Comparison of ENCODE assay signal across 1 cellular context in the genomic region with DNA sequence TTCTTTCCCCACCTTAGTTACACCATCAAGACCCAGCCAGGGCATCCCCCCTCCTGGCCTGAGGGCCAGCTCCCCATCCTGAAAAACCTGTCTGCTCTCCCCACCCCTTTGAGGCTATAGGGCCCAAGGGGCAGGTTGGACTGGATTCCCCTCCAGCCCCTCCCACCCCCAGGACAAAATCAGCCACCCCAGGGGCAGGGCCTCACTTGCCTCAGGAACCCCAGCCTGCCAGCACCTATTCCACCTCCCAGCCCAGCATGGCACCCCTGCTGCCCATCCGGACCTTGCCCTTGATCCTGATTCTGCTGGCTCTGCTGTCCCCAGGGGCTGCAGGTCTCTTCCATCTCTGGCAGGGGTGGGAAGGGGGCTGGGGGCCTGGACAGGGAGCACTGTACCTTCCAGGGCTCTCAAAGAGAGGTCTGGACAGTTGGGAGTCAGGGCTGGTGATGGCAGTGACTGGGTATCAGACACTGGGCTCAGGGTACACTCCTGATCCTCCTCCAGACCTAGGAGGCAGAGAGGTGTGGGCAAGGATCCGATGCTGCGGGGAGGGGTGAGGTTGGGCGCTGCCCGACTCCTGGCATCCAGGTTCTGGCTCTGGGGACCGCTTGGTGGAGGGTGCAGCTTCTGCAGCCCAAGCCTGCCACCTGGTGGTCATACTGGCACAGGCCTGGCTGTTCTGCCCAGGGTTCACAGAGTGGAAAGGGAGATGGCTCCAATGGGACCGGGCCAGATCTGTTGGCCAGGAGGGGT.
A peak's percentile ranks its signal among the peaks of the same experiment; 100 is the strongest.
TF ChIP-seq lines count a peak whose summit lies in the region.

TSS of gene UPK2 (plus strand) at position 205 of the 753 bp plus-strand sequence. CDS start at position 258, 53 bp downstream.

TF ChIP-seq in HepG2, 621 proteins besides CTCF, POLR2A, EP300 and RAD21 (continued from another document):
- TF ChIP-seq, protein P1, sequence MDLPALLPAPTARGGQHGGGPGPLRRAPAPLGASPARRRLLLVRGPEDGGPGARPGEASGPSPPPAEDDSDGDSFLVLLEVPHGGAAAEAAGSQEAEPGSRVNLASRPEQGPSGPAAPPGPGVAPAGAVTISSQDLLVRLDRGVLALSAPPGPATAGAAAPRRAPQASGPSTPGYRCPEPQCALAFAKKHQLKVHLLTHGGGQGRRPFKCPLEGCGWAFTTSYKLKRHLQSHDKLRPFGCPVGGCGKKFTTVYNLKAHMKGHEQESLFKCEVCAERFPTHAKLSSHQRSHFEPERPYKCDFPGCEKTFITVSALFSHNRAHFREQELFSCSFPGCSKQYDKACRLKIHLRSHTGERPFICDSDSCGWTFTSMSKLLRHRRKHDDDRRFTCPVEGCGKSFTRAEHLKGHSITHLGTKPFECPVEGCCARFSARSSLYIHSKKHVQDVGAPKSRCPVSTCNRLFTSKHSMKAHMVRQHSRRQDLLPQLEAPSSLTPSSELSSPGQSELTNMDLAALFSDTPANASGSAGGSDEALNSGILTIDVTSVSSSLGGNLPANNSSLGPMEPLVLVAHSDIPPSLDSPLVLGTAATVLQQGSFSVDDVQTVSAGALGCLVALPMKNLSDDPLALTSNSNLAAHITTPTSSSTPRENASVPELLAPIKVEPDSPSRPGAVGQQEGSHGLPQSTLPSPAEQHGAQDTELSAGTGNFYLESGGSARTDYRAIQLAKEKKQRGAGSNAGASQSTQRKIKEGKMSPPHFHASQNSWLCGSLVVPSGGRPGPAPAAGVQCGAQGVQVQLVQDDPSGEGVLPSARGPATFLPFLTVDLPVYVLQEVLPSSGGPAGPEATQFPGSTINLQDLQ (CRISPR knock-in tag; IDR thresholded peaks at IDR 0.05): no peak
- 0 out of 2 replicates have a peak, but pooled peaks have one; percentile 23 for TF ChIP-seq FOXO1 (CRISPR knock-in tag; IDR thresholded peaks at IDR 0.05)
- peak; percentile 34 for TF ChIP-seq FOSL2 (CRISPR knock-in tag; IDR thresholded peaks at IDR 0.05)
- TF ChIP-seq ATF7 (IDR thresholded peaks at IDR 0.05): no peak
- TF ChIP-seq ATF7 (CRISPR knock-in tag; IDR thresholded peaks at IDR 0.05): no peak
- TF ChIP-seq BHLHE40 (IDR thresholded peaks at IDR 0.05; ENCODE audit: low read length): 0 out of 2 replicates have a peak, but pooled peaks have one; percentile 31
- TF ChIP-seq, protein P2, sequence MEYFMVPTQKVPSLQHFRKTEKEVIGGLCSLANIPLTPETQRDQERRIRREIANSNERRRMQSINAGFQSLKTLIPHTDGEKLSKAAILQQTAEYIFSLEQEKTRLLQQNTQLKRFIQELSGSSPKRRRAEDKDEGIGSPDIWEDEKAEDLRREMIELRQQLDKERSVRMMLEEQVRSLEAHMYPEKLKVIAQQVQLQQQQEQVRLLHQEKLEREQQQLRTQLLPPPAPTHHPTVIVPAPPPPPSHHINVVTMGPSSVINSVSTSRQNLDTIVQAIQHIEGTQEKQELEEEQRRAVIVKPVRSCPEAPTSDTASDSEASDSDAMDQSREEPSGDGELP (IDR thresholded peaks at IDR 0.05; ENCODE audit: borderline replicate concordance, low read depth): no peak
- peak; percentile 61; the same call in 1 of the 2 replicates for TF ChIP-seq ZNF580 (CRISPR knock-in tag; IDR thresholded peaks at IDR 0.05; ENCODE audit: borderline replicate concordance, low read depth)
- TF ChIP-seq ZNF558 (CRISPR knock-in tag; IDR thresholded peaks at IDR 0.05; ENCODE audit: borderline replicate concordance): no peak
- TF ChIP-seq, protein P3, sequence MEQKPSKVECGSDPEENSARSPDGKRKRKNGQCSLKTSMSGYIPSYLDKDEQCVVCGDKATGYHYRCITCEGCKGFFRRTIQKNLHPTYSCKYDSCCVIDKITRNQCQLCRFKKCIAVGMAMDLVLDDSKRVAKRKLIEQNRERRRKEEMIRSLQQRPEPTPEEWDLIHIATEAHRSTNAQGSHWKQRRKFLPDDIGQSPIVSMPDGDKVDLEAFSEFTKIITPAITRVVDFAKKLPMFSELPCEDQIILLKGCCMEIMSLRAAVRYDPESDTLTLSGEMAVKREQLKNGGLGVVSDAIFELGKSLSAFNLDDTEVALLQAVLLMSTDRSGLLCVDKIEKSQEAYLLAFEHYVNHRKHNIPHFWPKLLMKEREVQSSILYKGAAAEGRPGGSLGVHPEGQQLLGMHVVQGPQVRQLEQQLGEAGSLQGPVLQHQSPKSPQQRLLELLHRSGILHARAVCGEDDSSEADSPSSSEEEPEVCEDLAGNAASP (CRISPR knock-in tag; IDR thresholded peaks at IDR 0.05; ENCODE audit: borderline replicate concordance): 0 out of 2 replicates have a peak, but pooled peaks have one; percentile 41
- no peak for TF ChIP-seq MTF2 (CRISPR knock-in tag; IDR thresholded peaks at IDR 0.05; ENCODE audit: borderline replicate concordance)
- TF ChIP-seq ZSCAN25 (CRISPR knock-in tag; IDR thresholded peaks at IDR 0.05): peak; percentile 74; the same call in 1 of the 2 replicates
- no peak for TF ChIP-seq ZFYVE20 (CRISPR knock-in tag; IDR thresholded peaks at IDR 0.05; ENCODE audit: borderline replicate concordance, low read depth)
- TF ChIP-seq, protein P4, sequence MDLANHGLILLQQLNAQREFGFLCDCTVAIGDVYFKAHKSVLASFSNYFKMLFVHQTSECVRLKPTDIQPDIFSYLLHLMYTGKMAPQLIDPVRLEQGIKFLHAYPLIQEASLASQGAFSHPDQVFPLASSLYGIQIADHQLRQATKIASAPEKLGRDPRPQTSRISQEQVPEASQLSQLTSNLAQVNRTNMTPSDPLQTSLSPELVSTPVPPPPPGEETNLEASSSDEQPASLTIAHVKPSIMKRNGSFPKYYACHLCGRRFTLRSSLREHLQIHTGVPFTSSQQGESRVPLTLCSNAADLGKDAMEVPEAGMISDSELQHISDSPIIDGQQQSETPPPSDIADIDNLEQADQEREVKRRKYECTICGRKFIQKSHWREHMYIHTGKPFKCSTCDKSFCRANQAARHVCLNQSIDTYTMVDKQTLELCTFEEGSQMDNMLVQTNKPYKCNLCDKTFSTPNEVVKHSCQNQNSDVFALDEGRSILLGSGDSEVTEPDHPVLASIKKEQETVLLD (CRISPR knock-in tag; IDR thresholded peaks at IDR 0.05; ENCODE audit: low read depth): no peak
- no peak for TF ChIP-seq ZMYM3 (CRISPR knock-in tag; IDR thresholded peaks at IDR 0.05)
- TF ChIP-seq TEF (CRISPR knock-in tag; IDR thresholded peaks at IDR 0.05): no peak
- TF ChIP-seq KDM5A (IDR thresholded peaks at IDR 0.05; ENCODE audit: borderline replicate concordance, low read length): no peak
- peak; percentile 69; the same call in 1 of the 2 replicates for TF ChIP-seq KDM2A (CRISPR knock-in tag; IDR thresholded peaks at IDR 0.05; ENCODE audit: borderline replicate concordance, low read depth)
